In genomic region chr10:55629792-55630490, GRCh38 we compare ENCODE assay signal across 8 cellular contexts.
DNase-seq lines count a peak whose midpoint lies in the region; ATAC-seq and TF ChIP-seq lines count a peak whose summit lies in the region.

No MANE protein-coding gene starts in this region.

- DNase-seq in BE2C (peak; percentile 79), cardiac fibroblast (ENCODE audit: low read depth in 2 of 2) (peak; percentile 41), right lobe of liver (peak in 2 of 3 donors; percentile 32 to 55)
- no peak for DNase-seq in stimulated activated CD4-positive, alpha-beta T cell treated with anti-CD3 and anti-CD28 coated beads, Interleukin-4, amount 100 ng/mL, for 4 hours

- WGBS in right lobe of liver (ENCODE audit: insufficient coverage, low coverage, low lambda C conversion rate, missing lambda C conversion rate): 2% methylated on average over 21 of the region's 21 CpGs

- H3K4me1 ChIP-seq in BE2C (peaks cover 2% of the 10 kb centered on the region; the same call in 1 of the 2 replicates), right lobe of liver (peaks cover 0 to 11% (median 0%) of the 10 kb centered on the region in 4 donors)

- H3K4me3 ChIP-seq in BE2C (ENCODE audit: low read depth, low read length): no peak overlapping the region
- H3K4me3 ChIP-seq in cardiac fibroblast (replicated peaks in 1 of 2; ENCODE audit: low read depth in 2 of 2, low read length in 2 of 2): peak overlapping the region in 1 of 2 donors; percentile 47
- H3K4me3 ChIP-seq in right lobe of liver: peak overlapping the region in 1 of 3 donors; percentile 35

- peak; percentile 87 for TF ChIP-seq CTCF in BE2C (IDR thresholded peaks at IDR 0.05; ENCODE audit: low read depth, low read length)
- peak; percentile 56 for TF ChIP-seq CTCF in cardiac fibroblast (IDR thresholded peaks at IDR 0.05; ENCODE audit: low read depth, low read length)
- peak in 3 of 4 donors; percentile 39 to 49 (median 49) for TF ChIP-seq CTCF in right lobe of liver (IDR thresholded peaks at IDR 0.05)

- H3K27ac ChIP-seq in right lobe of liver: no peak overlapping the region

- H3K36me3 ChIP-seq in BE2C (no peaks in the 10 kb centered on the region; the same call in 1 of the 2 replicates), right lobe of liver (no peaks in the 10 kb centered on the region)

- TF ChIP-seq POLR2A in right lobe of liver (IDR thresholded peaks at IDR 0.05): no peak

- H3K27me3 ChIP-seq in BE2C: no peaks in the 10 kb centered on the region
- peaks cover 0 to 10% of the 10 kb centered on the region in 2 donors for H3K27me3 ChIP-seq in right lobe of liver

- peak; percentile 43 for ATAC-seq in HG02973 (IDR thresholded peaks at IDR 0.05; ENCODE audit: unreplicated experiment)
- ATAC-seq in right lobe of liver: peak; percentile 55 to 69 (median 60)
- no peak for ATAC-seq in GM18858 (IDR thresholded peaks at IDR 0.05; ENCODE audit: unreplicated experiment)
- ATAC-seq in HG03025 (IDR thresholded peaks at IDR 0.05; ENCODE audit: low FRiP score, unreplicated experiment): no peak
- ATAC-seq in GM21723 (IDR thresholded peaks at IDR 0.05; ENCODE audit: unreplicated experiment): no peak

- intact Hi-C loops in right lobe of liver (cut with DNase I): no loop called here

- no peaks in the 10 kb centered on the region for H3K9me3 ChIP-seq in BE2C
- H3K9me3 ChIP-seq in right lobe of liver: no peaks in the 10 kb centered on the region

Comparison
In these comparisons a context has a peak if more than half of its experiments do, and no peak if none do; other contexts are left out.
1. DNase-seq: peak in BE2C (single experiment), cardiac fibroblast (2 of 2) and right lobe of liver (2 of 3); none in stimulated activated CD4-positive, alpha-beta T cell treated with anti-CD3 and anti-CD28 coated beads, Interleukin-4, amount 100 ng/mL, for 4 hours (0 of 2).
2. ATAC-seq: peak in HG02973 (single experiment) and right lobe of liver (4 of 4); none in GM18858 (single experiment), HG03025 (single experiment) and GM21723 (single experiment).
3. Peak in every context shown above with its lines, with median percentiles within 50 percentile points of each other: CTCF ChIP-seq.